ENCODE assay signal across 14 cellular contexts in genomic region chr16:23874613-23875294, GRCh38.
DNase-seq lines count a peak whose midpoint lies in the region; ATAC-seq and TF ChIP-seq lines count a peak whose summit lies in the region.
"Had no signal": no experiment of that assay in that cellular context is flagged by ENCODE, and none has a peak within 500 bp of the region (broad histone marks: within the 10 kb centered on the region; RNA-seq: fewer than 3 reads in every experiment).

No MANE protein-coding gene starts in this region.

- H3K9me3 Mint-ChIP-seq in activated naive CD4-positive, alpha-beta T cell treated with anti-CD3 and anti-CD28 coated beads, Interleukin-2, amount 50 U/mL, for 24 hours = no peaks in the 10 kb centered on the region
- no peaks in the 10 kb centered on the region for H3K9me3 Mint-ChIP-seq in stimulated activated naive B cell treated with anti-CD40 and anti-IgM and Interleukin-4, amounts not matched to agents 10 μg/mL and 1 μg/mL and 100 μg/mL, for 72 hours
- H3K9me3 Mint-ChIP-seq: endodermal cell had no signal

- peak overlapping the region; percentile 97 for H3K27ac Mint-ChIP-seq in activated naive CD4-positive, alpha-beta T cell treated with anti-CD3 and anti-CD28 coated beads, Interleukin-2, amount 50 U/mL, for 24 hours
- peak overlapping the region; percentile 92 for H3K27ac Mint-ChIP-seq in stimulated activated naive B cell treated with anti-CD40 and anti-IgM and Interleukin-4, amounts not matched to agents 10 μg/mL and 1 μg/mL and 100 μg/mL, for 72 hours
- H3K27ac Mint-ChIP-seq: endodermal cell had no signal

- H3K4me3 ChIP-seq in choroid plexus epithelial cell (ENCODE audit: low read depth, low read length) = no peak overlapping the region

- TF ChIP-seq CTCF in choroid plexus epithelial cell (conservative IDR thresholded peaks at IDR 0.05; ENCODE audit: low read depth, low read length) = no peak

- peaks cover 82% of the 10 kb centered on the region for H3K4me1 Mint-ChIP-seq in activated naive CD4-positive, alpha-beta T cell treated with anti-CD3 and anti-CD28 coated beads, Interleukin-2, amount 50 U/mL, for 24 hours
- peaks cover 47 to 84% of the 10 kb centered on the region in 2 donors for H3K4me1 Mint-ChIP-seq in stimulated activated naive B cell treated with anti-CD40 and anti-IgM and Interleukin-4, amounts not matched to agents 10 μg/mL and 1 μg/mL and 100 μg/mL, for 72 hours
- H3K4me1 Mint-ChIP-seq: endodermal cell had no signal

- H3K36me3 Mint-ChIP-seq in activated naive CD4-positive, alpha-beta T cell treated with anti-CD3 and anti-CD28 coated beads, Interleukin-2, amount 50 U/mL, for 24 hours = peaks cover 6% of the 10 kb centered on the region
- H3K36me3 Mint-ChIP-seq in stimulated activated naive B cell treated with anti-CD40 and anti-IgM and Interleukin-4, amounts not matched to agents 10 μg/mL and 1 μg/mL and 100 μg/mL, for 72 hours = peaks cover 24 to 35% of the 10 kb centered on the region in 2 donors

- ATAC-seq in stimulated activated naive B cell treated with anti-CD40 and anti-IgM and Interleukin-4, amounts not matched to agents 10 μg/mL and 1 μg/mL and 100 μg/mL, for 72 hours (replicated peaks) = no peak

- no peaks in the 10 kb centered on the region for H3K27me3 Mint-ChIP-seq in activated naive CD4-positive, alpha-beta T cell treated with anti-CD3 and anti-CD28 coated beads, Interleukin-2, amount 50 U/mL, for 24 hours
- H3K27me3 Mint-ChIP-seq in stimulated activated naive B cell treated with anti-CD40 and anti-IgM and Interleukin-4, amounts not matched to agents 10 μg/mL and 1 μg/mL and 100 μg/mL, for 72 hours = no peaks in the 10 kb centered on the region

- peak overlapping the region; percentile 68 for H3K4me3 Mint-ChIP-seq in activated naive CD4-positive, alpha-beta T cell treated with anti-CD3 and anti-CD28 coated beads, Interleukin-2, amount 50 U/mL, for 24 hours
- H3K4me3 Mint-ChIP-seq in stimulated activated naive B cell treated with anti-CD40 and anti-IgM and Interleukin-4, amounts not matched to agents 10 μg/mL and 1 μg/mL and 100 μg/mL, for 72 hours = no peak overlapping the region
- H3K4me3 Mint-ChIP-seq: endodermal cell had no signal

- no peak for DNase-seq in activated naive CD4-positive, alpha-beta T cell (lab: John Stamatoyannopoulos, UW)
- DNase-seq in RKO (ENCODE audit: low spot score) (peak; percentile 31), choroid plexus epithelial cell (ENCODE audit: low read depth) (peak; percentile 0), NCI-H2227 (lab: John Stamatoyannopoulos, UW; ENCODE audit: unreplicated experiment) (no peak), islet precursor cell (no peak)
- DNase-seq in stimulated activated naive B cell treated with anti-CD40 and anti-IgM and Interleukin-4, amounts not matched to agents 10 μg/mL and 1 μg/mL and 100 μg/mL, for 72 hours = no peak
- no peak for DNase-seq in stimulated activated CD4-positive, alpha-beta T cell treated with anti-CD3 and anti-CD28 coated beads, Interleukin-2, amount 100 ng/mL, for 24 hours
- DNase-seq: DMS79 treated with DMSO at 0.1 percent for 48 hours; endodermal cell; NCI-H1417; NCI-H510A; stimulated activated CD4-positive, alpha-beta T cell treated with anti-CD3 and anti-CD28 coated beads, Interleukin-1b, Interleukin-23, amount 100 ng/mL, for 48 hours; T-helper 9 cell had no signal

Comparison
In these comparisons a context has a peak if more than half of its experiments do, and no peak if none do; other contexts are left out.
1. DNase-seq: peak in RKO (single experiment) and choroid plexus epithelial cell (single experiment); none in activated naive CD4-positive, alpha-beta T cell (0 of 4), stimulated activated naive B cell treated with anti-CD40 and anti-IgM and Interleukin-4, amounts not matched to agents 10 μg/mL and 1 μg/mL and 100 μg/mL, for 72 hours (single experiment), NCI-H2227 (single experiment), islet precursor cell (single experiment) and stimulated activated CD4-positive, alpha-beta T cell treated with anti-CD3 and anti-CD28 coated beads, Interleukin-2, amount 100 ng/mL, for 24 hours (0 of 2).